ENCODE assay signal across 30 cellular contexts in genomic region chr9:109989296-109989695, GRCh38.
DNase-seq lines count a peak whose midpoint lies in the region; ATAC-seq and TF ChIP-seq lines count a peak whose summit lies in the region.
"Had no signal": no experiment of that assay in that cellular context is flagged by ENCODE, and none has a peak within 500 bp of the region (broad histone marks: within the 10 kb centered on the region; RNA-seq: fewer than 3 reads in every experiment).

No MANE protein-coding gene starts in this region.

- ATAC-seq in activated B cell treated with CpG ODN at 0.5 μM for 24 hours (ENCODE audit: low read depth): no peak
- ATAC-seq in GM19455 (IDR thresholded peaks at IDR 0.05; ENCODE audit: unreplicated experiment): no peak
- no peak for ATAC-seq in GM18868 (IDR thresholded peaks at IDR 0.05; ENCODE audit: unreplicated experiment)
- ATAC-seq: activated CD8-positive, alpha-beta memory T cell treated with anti-CD3 and anti-CD28 coated beads, Interleukin-2, amount 10 ng/mL, durations not matched to agents 7 days and 5 days; activated T-cell treated with anti-CD3 and anti-CD28 coated beads, Interleukin-2, amount 50 U/mL, for 72 hours; natural killer cell treated with Interleukin-12 subunit alpha and Interleukin-12 subunit beta and Interleukin-15 and Interleukin-18, amount 100 ng/mL, for 72 hours; right cardiac atrium; stimulated activated effector memory CD8-positive, alpha-beta T cell treated with anti-CD3 and anti-CD28 coated beads, Interleukin-12 subunit alpha, Interleukin-12 subunit beta, amount 100 ng/mL, for 72 hours had no signal

- H2AFZ ChIP-seq in osteoblast (ENCODE audit: low read length): no peak overlapping the region
- H2AFZ ChIP-seq: parathyroid adenoma had no signal

- no peak overlapping the region for H3K4me2 ChIP-seq in osteoblast (ENCODE audit: insufficient read depth, low read length)

- WGBS in lower leg skin, 2 donors: 88 to 95% methylated on average over 3 of the region's 3 CpGs

- peaks cover 44% of the 10 kb centered on the region for H3K4me1 ChIP-seq in osteoblast (ENCODE audit: insufficient read depth, low read length)
- H3K4me1 ChIP-seq: esophagus squamous epithelium, parathyroid adenoma, Peyer's patch had no signal

- H4K20me1 ChIP-seq in osteoblast (ENCODE audit: insufficient read depth, low read length): no peaks in the 10 kb centered on the region

- DNase-seq in GM03348 (ENCODE audit: low spot score): peak; percentile 27
- DNase-seq in activated B cell treated with CpG ODN at 0.5 μM for 24 hours: no peak
- DNase-seq in fibroblast of gingiva (ENCODE audit: low read depth): peak; percentile 27
- DNase-seq in osteoblast (ENCODE audit: insufficient read length, low spot score, missing footprints): no peak
- DNase-seq in lower leg skin (ENCODE audit: low spot score in 2 of 2): no peak
- DNase-seq: activated CD4-positive, alpha-beta T cell treated with anti-CD3 and anti-CD28 coated beads, Interleukin-2, amount 10 ng/mL, durations not matched to agents 24 days and 14 days; activated CD8-positive, alpha-beta memory T cell treated with anti-CD3 and anti-CD28 coated beads, Interleukin-2, amount 10 ng/mL, durations not matched to agents 7 days and 5 days; activated naive CD4-positive, alpha-beta T cell; activated T-cell treated with anti-CD3 and anti-CD28 coated beads, Interleukin-2, amount 50 U/mL, for 72 hours; adrenal gland; dermis blood vessel endothelial cell; DMS79; esophagus squamous epithelium; NCI-H1092 treated with DMSO at 0.1 percent for 48 hours; NCI-H187 treated with DMSO at 0.1 percent for 48 hours; NCI-H526; Peyer's patch; right cardiac atrium; SIG-M5; stimulated activated CD4-positive, alpha-beta T cell treated with anti-CD3 and anti-CD28 coated beads, Interleukin-4, amount 100 ng/mL, for 24 hours; T1000; upper lobe of left lung; WERI-Rb-1 had no signal

- no peaks in the 10 kb centered on the region for H3K9me3 ChIP-seq in osteoblast (ENCODE audit: low read depth, low read length)
- H3K9me3 ChIP-seq: adrenal gland, esophagus squamous epithelium, Peyer's patch, upper lobe of left lung had no signal

- peaks cover 2% of the 10 kb centered on the region for H3K36me3 Mint-ChIP-seq in activated B cell treated with CpG ODN at 0.5 μM for 24 hours (ENCODE audit: low read depth)
- H3K36me3 Mint-ChIP-seq: natural killer cell treated with Interleukin-12 subunit alpha and Interleukin-12 subunit beta and Interleukin-15 and Interleukin-18, amount 100 ng/mL, for 72 hours; stimulated activated effector memory CD8-positive, alpha-beta T cell treated with anti-CD3 and anti-CD28 coated beads, Interleukin-12 subunit alpha, Interleukin-12 subunit beta, amount 100 ng/mL, for 72 hours had no signal

- POLR2A ChIA-PET in activated B cell treated with CpG ODN at 0.5 μM for 24 hours (lab: Charles Lee): no interaction called here

- no peak overlapping the region for H3K4me3 Mint-ChIP-seq in activated B cell treated with CpG ODN at 0.5 μM for 24 hours
- H3K4me3 Mint-ChIP-seq: activated CD4-positive, alpha-beta T cell treated with anti-CD3 and anti-CD28 coated beads, Interleukin-2, amount 10 ng/mL, durations not matched to agents 24 days and 14 days; activated CD8-positive, alpha-beta memory T cell treated with anti-CD3 and anti-CD28 coated beads, Interleukin-2, amount 10 ng/mL, durations not matched to agents 7 days and 5 days; activated T-cell treated with anti-CD3 and anti-CD28 coated beads, Interleukin-2, amount 50 U/mL, for 72 hours; natural killer cell treated with Interleukin-12 subunit alpha and Interleukin-12 subunit beta and Interleukin-15 and Interleukin-18, amount 100 ng/mL, for 72 hours; stimulated activated effector memory CD8-positive, alpha-beta T cell treated with anti-CD3 and anti-CD28 coated beads, Interleukin-12 subunit alpha, Interleukin-12 subunit beta, amount 100 ng/mL, for 72 hours had no signal

- H3K4me1 Mint-ChIP-seq in activated B cell treated with CpG ODN at 0.5 μM for 24 hours: peaks cover 16% of the 10 kb centered on the region
- H3K4me1 Mint-ChIP-seq: stimulated activated effector memory CD8-positive, alpha-beta T cell treated with anti-CD3 and anti-CD28 coated beads, Interleukin-12 subunit alpha, Interleukin-12 subunit beta, amount 100 ng/mL, for 72 hours had no signal

- H3K9me3 Mint-ChIP-seq in activated B cell treated with CpG ODN at 0.5 μM for 24 hours: peaks cover 11% of the 10 kb centered on the region
- H3K9me3 Mint-ChIP-seq: natural killer cell treated with Interleukin-12 subunit alpha and Interleukin-12 subunit beta and Interleukin-15 and Interleukin-18, amount 100 ng/mL, for 72 hours had no signal

- H3K27ac ChIP-seq in osteoblast (ENCODE audit: low read depth, low read length): peak overlapping the region; percentile 90
- H3K27ac ChIP-seq: adrenal gland, C4-2B, esophagus squamous epithelium, parathyroid adenoma, Peyer's patch, upper lobe of left lung, WERI-Rb-1 had no signal

- CTCF ChIA-PET in activated B cell treated with CpG ODN at 0.5 μM for 24 hours (lab: Charles Lee): no interaction called here

- TF ChIP-seq POLR2A in lower leg skin (IDR thresholded peaks at IDR 0.05): no peak

- no peaks in the 10 kb centered on the region for H3K27me3 ChIP-seq in osteoblast (ENCODE audit: insufficient read depth, low read length)
- H3K27me3 ChIP-seq: adrenal gland, esophagus squamous epithelium, Peyer's patch, upper lobe of left lung had no signal

- H3K27me3 Mint-ChIP-seq in activated B cell treated with CpG ODN at 0.5 μM for 24 hours: no peaks in the 10 kb centered on the region
- H3K27me3 Mint-ChIP-seq: activated CD4-positive, alpha-beta T cell treated with anti-CD3 and anti-CD28 coated beads, Interleukin-2, amount 10 ng/mL, durations not matched to agents 24 days and 14 days; activated CD8-positive, alpha-beta memory T cell treated with anti-CD3 and anti-CD28 coated beads, Interleukin-2, amount 10 ng/mL, durations not matched to agents 7 days and 5 days; IgD-negative memory B cell had no signal

- H3K27ac Mint-ChIP-seq in activated B cell treated with CpG ODN at 0.5 μM for 24 hours: peak overlapping the region; percentile 35
- H3K27ac Mint-ChIP-seq: activated CD4-positive, alpha-beta T cell treated with anti-CD3 and anti-CD28 coated beads, Interleukin-2, amount 10 ng/mL, durations not matched to agents 24 days and 14 days; activated CD8-positive, alpha-beta memory T cell treated with anti-CD3 and anti-CD28 coated beads, Interleukin-2, amount 10 ng/mL, durations not matched to agents 7 days and 5 days; activated T-cell treated with anti-CD3 and anti-CD28 coated beads, Interleukin-2, amount 50 U/mL, for 72 hours; IgD-negative memory B cell; natural killer cell treated with Interleukin-12 subunit alpha and Interleukin-12 subunit beta and Interleukin-15 and Interleukin-18, amount 100 ng/mL, for 72 hours; stimulated activated effector memory CD8-positive, alpha-beta T cell treated with anti-CD3 and anti-CD28 coated beads, Interleukin-12 subunit alpha, Interleukin-12 subunit beta, amount 100 ng/mL, for 72 hours had no signal

- TF ChIP-seq CTCF in activated B cell treated with CpG ODN at 0.5 μM for 24 hours (IDR thresholded peaks at IDR 0.05) (no peak), osteoblast (IDR thresholded peaks at IDR 0.05; ENCODE audit: extremely low read depth, low read depth, low read length) (no peak), lower leg skin (IDR thresholded peaks at IDR 0.05) (no peak)

- intact Hi-C loops in activated B cell treated with CpG ODN at 0.5 μM for 24 hours (cut with micrococcal nuclease): no loop called here
- intact Hi-C loops in lower leg skin (cut with DNase I; ENCODE audit: low total_unique reads): no loop called here

- peaks cover 2% of the 10 kb centered on the region for H3K79me2 ChIP-seq in osteoblast (ENCODE audit: insufficient read depth, low read length)
- H3K79me2 ChIP-seq: parathyroid adenoma had no signal

- H3K4me3 ChIP-seq in osteoblast (ENCODE audit: insufficient read depth, low read length) (no peak overlapping the region), lower leg skin (ENCODE audit: low read depth, poor library complexity, severe bottlenecking) (no peak overlapping the region)
- H3K4me3 ChIP-seq: adrenal gland, esophagus squamous epithelium, Peyer's patch, upper lobe of left lung had no signal

- H3K36me3 ChIP-seq in osteoblast (ENCODE audit: insufficient read depth, low read length): no peaks in the 10 kb centered on the region
- H3K36me3 ChIP-seq: adrenal gland, esophagus squamous epithelium, Peyer's patch, upper lobe of left lung, WERI-Rb-1 had no signal

Comparison
In these comparisons a context has a peak if more than half of its experiments do, and no peak if none do; other contexts are left out.
1. DNase-seq: peak in GM03348 (single experiment) and fibroblast of gingiva (single experiment); none in activated B cell treated with CpG ODN at 0.5 μM for 24 hours (single experiment), osteoblast (single experiment) and lower leg skin (0 of 2).